8 cellular contexts compared by ENCODE assay signal in the genomic region with DNA sequence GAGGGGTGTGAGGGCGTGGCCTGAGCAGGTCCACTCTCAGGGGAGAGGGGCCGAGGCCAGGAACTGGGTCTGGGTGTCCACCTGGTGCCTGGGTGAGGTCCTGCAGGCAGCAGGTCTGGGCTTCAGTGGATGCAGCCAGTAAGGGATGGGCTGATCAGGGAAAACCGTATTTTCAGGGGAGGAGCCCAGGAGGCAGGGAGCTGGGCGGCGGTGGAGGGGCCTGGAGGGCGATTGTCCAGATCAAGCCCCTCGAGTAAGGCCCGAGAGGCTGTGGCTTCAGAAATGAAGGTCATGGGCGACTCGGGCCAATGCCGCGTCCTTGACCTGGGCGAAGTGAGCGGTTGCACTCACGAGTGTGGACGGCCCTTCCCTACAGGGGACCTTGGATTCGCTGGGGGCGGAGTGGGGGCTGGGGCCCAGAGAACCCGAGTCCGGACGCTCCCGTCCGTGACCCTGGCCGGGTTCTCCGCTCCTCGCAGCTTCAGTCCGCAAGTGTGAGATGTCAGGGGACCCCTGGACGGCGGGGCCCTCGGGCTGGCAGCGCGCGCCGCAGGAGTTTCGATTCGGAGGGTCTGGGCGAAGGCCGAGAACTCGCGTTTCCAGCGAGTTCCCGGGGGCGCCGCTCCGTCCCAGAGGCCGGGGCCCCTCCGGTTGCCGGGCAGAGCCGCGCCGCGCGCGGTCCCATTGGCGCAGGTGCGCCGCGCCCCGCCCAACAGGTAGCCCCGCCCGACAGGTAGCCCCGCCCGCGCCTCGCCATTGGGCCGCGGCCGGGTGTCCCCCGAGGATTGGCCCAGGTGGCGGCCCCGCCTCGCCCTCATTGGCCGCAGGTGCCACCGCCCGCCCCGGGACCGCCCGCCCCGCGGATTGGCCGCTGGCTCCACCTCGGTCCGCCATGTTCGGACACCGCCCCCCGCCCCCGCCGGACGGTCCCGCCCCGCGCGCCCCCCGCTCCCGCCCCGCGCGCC. TPM values are rescaled to one million over a fixed set of nuclear protein-coding genes. Genes with fewer than 3 reads are reported as not detected.
DNase-seq lines count a peak whose midpoint lies in the region; ATAC-seq, FAIRE-seq and TF ChIP-seq lines count a peak whose summit lies in the region.

TSS of gene PRKCZ (plus strand) at position 895 of the 965 bp plus-strand sequence. CDS start 220 bp downstream, outside the sequence.

- no peaks in the 10 kb centered on the region for H3K9me3 ChIP-seq in pancreas

- H3K27me3 ChIP-seq in GM06990 (replicated peaks; ENCODE audit: control insufficient read depth, insufficient read depth, low read length), result no peaks in the 10 kb centered on the region; the same call in 1 of the 2 replicates
- H3K27me3 ChIP-seq in pancreas, result no peaks in the 10 kb centered on the region

- no peaks in the 10 kb centered on the region for H3K36me3 Mint-ChIP-seq in glutamatergic neuron (ENCODE audit: unreplicated experiment)
- H3K36me3 Mint-ChIP-seq in type B pancreatic cell, result no peaks in the 10 kb centered on the region

- peaks cover 8% of the 10 kb centered on the region for H3K9me3 Mint-ChIP-seq in glutamatergic neuron (ENCODE audit: unreplicated experiment)
- no peaks in the 10 kb centered on the region for H3K9me3 Mint-ChIP-seq in type B pancreatic cell

- H3K27ac Mint-ChIP-seq in glutamatergic neuron (ENCODE audit: unreplicated experiment) (no peak within 1 kb of the TSS), type B pancreatic cell (peak within 1 kb of the TSS; percentile 89)

- peak; percentile 76 for ATAC-seq in HG03442 (IDR thresholded peaks at IDR 0.05; ENCODE audit: unreplicated experiment)
- peak; percentile 94 to 96 (median 95) for ATAC-seq in pancreas

- H3K4me3 ChIP-seq in GM06990 (replicated peaks; ENCODE audit: low read depth, low read length) (peak within 1 kb of the TSS; percentile 38), pancreas (peak within 1 kb of the TSS; percentile 67 to 84 (median 79))

- TF ChIP-seq CTCF in GM06990 (IDR thresholded peaks at IDR 0.05; ENCODE audit: insufficient read depth, low read length, poor library complexity, severe bottlenecking), result no peak
- peak; percentile 51 for TF ChIP-seq CTCF in glutamatergic neuron (IDR thresholded peaks at IDR 0.05; ENCODE audit: partially characterized antibody, unreplicated experiment)
- TF ChIP-seq CTCF in pancreas (IDR thresholded peaks at IDR 0.05), result peak in 2 of 4 donors; percentile 28 to 36
- TF ChIP-seq CTCF in type B pancreatic cell (conservative IDR thresholded peaks at IDR 0.05), result peak; percentile 61

- intact Hi-C loops in pancreas (cut with DNase I), result loop anchor here in 1 of 3 donors (5.0 kb wide), 1 partner anchor 107 kb away; no protein-coding TSS in a partner anchor

- DNase-seq in GM06990 (ENCODE audit: extremely low read depth, insufficient read length), result peak; percentile 91
- DNase-seq in RKO (ENCODE audit: low spot score), result peak; percentile 85
- peak; percentile 94 for DNase-seq in activated T-helper 9 cell treated with anti-CD3 and anti-CD28 coated beads, Interleukin-2, amount 50 U/mL, for 16 hours (ENCODE audit: low read depth)
- peak; percentile 63 for DNase-seq in glutamatergic neuron
- DNase-seq in pancreas, result peak; percentile 95 to 99 (median 98)
- peak; percentile 94 for DNase-seq in type B pancreatic cell (ENCODE audit: extremely low spot score, unreplicated experiment)
- no peak for DNase-seq in Ammon's horn (ENCODE audit: low spot score)

- peak within 1 kb of the TSS; percentile 57 to 74 (median 62) for H3K27ac ChIP-seq in pancreas

- H3K27me3 Mint-ChIP-seq in glutamatergic neuron (ENCODE audit: unreplicated experiment), result peaks cover 16% of the 10 kb centered on the region
- peaks cover 37% of the 10 kb centered on the region for H3K27me3 Mint-ChIP-seq in type B pancreatic cell

- WGBS in pancreas, 2 donors, result 1 to 3% methylated on average over 46 to 98 of the region's 98 CpGs

- H3K4me3 Mint-ChIP-seq in glutamatergic neuron (ENCODE audit: unreplicated experiment) (peak within 1 kb of the TSS; percentile 61), type B pancreatic cell (peak within 1 kb of the TSS; percentile 88)

- H3K4me1 Mint-ChIP-seq in glutamatergic neuron (ENCODE audit: low read depth, unreplicated experiment), result no peaks in the 10 kb centered on the region
- H3K4me1 Mint-ChIP-seq in type B pancreatic cell (ENCODE audit: unreplicated experiment), result peaks cover 16% of the 10 kb centered on the region

- H3K36me3 ChIP-seq in GM06990 (ENCODE audit: control insufficient read depth, insufficient read depth, low read length), result no peaks in the 10 kb centered on the region
- H3K36me3 ChIP-seq in pancreas, result no peaks in the 10 kb centered on the region

- FAIRE-seq in pancreas (lab: Jason Lieb, UNC), result no peak

- peaks cover 0 to 5% (median 4%) of the 10 kb centered on the region in 3 donors for H3K4me1 ChIP-seq in pancreas

RNA-seq across cellular contexts. Expression of gene PRKCZ, which starts in this region (rescaled TPM):
- 120 TPM for total RNA-seq in glutamatergic neuron (ENCODE audit: unreplicated experiment)
- 10 to 100 TPM in 5 of 6 donors, 1 to 10 TPM in 1; 9.8 to 20.4 (median 15.7) TPM for total RNA-seq in pancreas
- polyA plus RNA-seq in pancreas, result 10 to 100 TPM; 26.5 to 27.4 TPM
- total RNA-seq in type B pancreatic cell (ENCODE audit: low replicate concordance), result 33.2 and 64.4 TPM in 2 replicates
